Comparison of ENCODE assay signal across 1 cellular context in genomic region chr2:45276914-45277313, GRCh38.
TF ChIP-seq lines count a peak whose summit lies in the region.

No MANE protein-coding gene starts in this region.

TF ChIP-seq in HepG2, 621 proteins besides CTCF, POLR2A, EP300 and RAD21 (continued from another document and continues in another):
- TF ChIP-seq ZNF335 (CRISPR knock-in tag; IDR thresholded peaks at IDR 0.05) = no peak
- TF ChIP-seq GATA4 (IDR thresholded peaks at IDR 0.05; ENCODE audit: borderline replicate concordance, low read depth) = no peak
- no peak for TF ChIP-seq IKZF4 (CRISPR knock-in tag; IDR thresholded peaks at IDR 0.05; ENCODE audit: borderline replicate concordance, low read depth, not compliant biosample characterization)
- TF ChIP-seq ZKSCAN1 (IDR thresholded peaks at IDR 0.05; ENCODE audit: low read length) = no peak
- TF ChIP-seq, protein P1, sequence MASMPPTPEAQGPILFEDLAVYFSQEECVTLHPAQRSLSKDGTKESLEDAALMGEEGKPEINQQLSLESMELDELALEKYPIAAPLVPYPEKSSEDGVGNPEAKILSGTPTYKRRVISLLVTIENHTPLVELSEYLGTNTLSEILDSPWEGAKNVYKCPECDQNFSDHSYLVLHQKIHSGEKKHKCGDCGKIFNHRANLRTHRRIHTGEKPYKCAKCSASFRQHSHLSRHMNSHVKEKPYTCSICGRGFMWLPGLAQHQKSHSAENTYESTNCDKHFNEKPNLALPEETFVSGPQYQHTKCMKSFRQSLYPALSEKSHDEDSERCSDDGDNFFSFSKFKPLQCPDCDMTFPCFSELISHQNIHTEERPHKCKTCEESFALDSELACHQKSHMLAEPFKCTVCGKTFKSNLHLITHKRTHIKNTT (CRISPR knock-in tag; IDR thresholded peaks at IDR 0.05) = no peak
- TF ChIP-seq ZBTB20 (CRISPR knock-in tag; IDR thresholded peaks at IDR 0.05; ENCODE audit: borderline replicate concordance, low read depth) = no peak
- peak; percentile 92 for TF ChIP-seq ATF3 (CRISPR knock-in tag; IDR thresholded peaks at IDR 0.05)
- no peak for TF ChIP-seq POLR2AphosphoS2 (IDR thresholded peaks at IDR 0.05; ENCODE audit: low read depth, low read length)
- TF ChIP-seq, protein P2, sequence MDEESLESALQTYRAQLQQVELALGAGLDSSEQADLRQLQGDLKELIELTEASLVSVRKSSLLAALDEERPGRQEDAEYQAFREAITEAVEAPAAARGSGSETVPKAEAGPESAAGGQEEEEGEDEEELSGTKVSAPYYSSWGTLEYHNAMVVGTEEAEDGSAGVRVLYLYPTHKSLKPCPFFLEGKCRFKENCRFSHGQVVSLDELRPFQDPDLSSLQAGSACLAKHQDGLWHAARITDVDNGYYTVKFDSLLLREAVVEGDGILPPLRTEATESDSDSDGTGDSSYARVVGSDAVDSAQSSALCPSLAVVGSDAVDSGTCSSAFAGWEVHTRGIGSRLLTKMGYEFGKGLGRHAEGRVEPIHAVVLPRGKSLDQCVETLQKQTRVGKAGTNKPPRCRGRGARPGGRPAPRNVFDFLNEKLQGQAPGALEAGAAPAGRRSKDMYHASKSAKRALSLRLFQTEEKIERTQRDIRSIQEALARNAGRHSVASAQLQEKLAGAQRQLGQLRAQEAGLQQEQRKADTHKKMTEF (CRISPR knock-in tag; IDR thresholded peaks at IDR 0.05) = no peak
- no peak for TF ChIP-seq HDAC2 (CRISPR knock-in tag; IDR thresholded peaks at IDR 0.05)
- TF ChIP-seq ARID5B (CRISPR knock-in tag; IDR thresholded peaks at IDR 0.05) = 0 out of 2 replicates have a peak, but pooled peaks have one; percentile 40
- TF ChIP-seq ZNF644 (CRISPR knock-in tag; IDR thresholded peaks at IDR 0.05; ENCODE audit: low read depth) = peak; percentile 68; the same call in 1 of the 2 replicates
- TF ChIP-seq ZMYM4 (CRISPR knock-in tag; IDR thresholded peaks at IDR 0.05) = no peak
- no peak for TF ChIP-seq SALL2 (CRISPR knock-in tag; IDR thresholded peaks at IDR 0.05)
- no peak for TF ChIP-seq ZNF766 (CRISPR knock-in tag; IDR thresholded peaks at IDR 0.05; ENCODE audit: borderline replicate concordance)
- no peak for TF ChIP-seq E2F1 (CRISPR knock-in tag; IDR thresholded peaks at IDR 0.05)
- no peak for TF ChIP-seq SP4 (CRISPR knock-in tag; IDR thresholded peaks at IDR 0.05)
- TF ChIP-seq, protein P3, sequence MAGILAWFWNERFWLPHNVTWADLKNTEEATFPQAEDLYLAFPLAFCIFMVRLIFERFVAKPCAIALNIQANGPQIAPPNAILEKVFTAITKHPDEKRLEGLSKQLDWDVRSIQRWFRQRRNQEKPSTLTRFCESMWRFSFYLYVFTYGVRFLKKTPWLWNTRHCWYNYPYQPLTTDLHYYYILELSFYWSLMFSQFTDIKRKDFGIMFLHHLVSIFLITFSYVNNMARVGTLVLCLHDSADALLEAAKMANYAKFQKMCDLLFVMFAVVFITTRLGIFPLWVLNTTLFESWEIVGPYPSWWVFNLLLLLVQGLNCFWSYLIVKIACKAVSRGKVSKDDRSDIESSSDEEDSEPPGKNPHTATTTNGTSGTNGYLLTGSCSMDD (CRISPR knock-in tag; IDR thresholded peaks at IDR 0.05) = no peak
- no peak; the same call in 1 of the 2 replicates for TF ChIP-seq HNF4G (IDR thresholded peaks at IDR 0.05; ENCODE audit: borderline replicate concordance, low read depth, low read length)
- TF ChIP-seq HNF4G (CRISPR knock-in tag; IDR thresholded peaks at IDR 0.05; ENCODE audit: borderline replicate concordance, low read depth) = no peak
- no peak for TF ChIP-seq ZZZ3 (CRISPR knock-in tag; IDR thresholded peaks at IDR 0.05; ENCODE audit: borderline replicate concordance)
- TF ChIP-seq, protein P4, sequence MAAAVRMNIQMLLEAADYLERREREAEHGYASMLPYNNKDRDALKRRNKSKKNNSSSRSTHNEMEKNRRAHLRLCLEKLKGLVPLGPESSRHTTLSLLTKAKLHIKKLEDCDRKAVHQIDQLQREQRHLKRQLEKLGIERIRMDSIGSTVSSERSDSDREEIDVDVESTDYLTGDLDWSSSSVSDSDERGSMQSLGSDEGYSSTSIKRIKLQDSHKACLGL (CRISPR knock-in tag; IDR thresholded peaks at IDR 0.05) = no peak
- TF ChIP-seq TBP (CRISPR knock-in tag; IDR thresholded peaks at IDR 0.05) = no peak
- no peak for TF ChIP-seq ZBTB25 (CRISPR knock-in tag; IDR thresholded peaks at IDR 0.05)
- no peak for TF ChIP-seq SMAD1 (CRISPR knock-in tag; IDR thresholded peaks at IDR 0.05; ENCODE audit: borderline replicate concordance, low read depth)
- no peak for TF ChIP-seq DNMT1 (CRISPR knock-in tag; IDR thresholded peaks at IDR 0.05)
- TF ChIP-seq ATF1 (CRISPR knock-in tag; IDR thresholded peaks at IDR 0.05) = no peak
- no peak for TF ChIP-seq PRPF4 (IDR thresholded peaks at IDR 0.05; ENCODE audit: low read depth, low read length, poor library complexity, severe bottlenecking)
- TF ChIP-seq ZNF883 (CRISPR knock-in tag; IDR thresholded peaks at IDR 0.05; ENCODE audit: not compliant biosample characterization) = no peak
- no peak for TF ChIP-seq GABPA (IDR thresholded peaks at IDR 0.05; ENCODE audit: low read depth, low read length)
- TF ChIP-seq GABPA (CRISPR knock-in tag; IDR thresholded peaks at IDR 0.05; ENCODE audit: low read depth) = no peak
- TF ChIP-seq CSRNP2 (CRISPR knock-in tag; conservative IDR thresholded peaks at IDR 0.05; ENCODE audit: low read depth) = no peak
- TF ChIP-seq FOSL1 (CRISPR knock-in tag; IDR thresholded peaks at IDR 0.05; ENCODE audit: borderline replicate concordance) = peak; percentile 83
- TF ChIP-seq ZNF253 (CRISPR knock-in tag; IDR thresholded peaks at IDR 0.05; ENCODE audit: borderline replicate concordance) = no peak
- no peak for TF ChIP-seq TOPORS (CRISPR knock-in tag; IDR thresholded peaks at IDR 0.05)
- TF ChIP-seq, protein P5, sequence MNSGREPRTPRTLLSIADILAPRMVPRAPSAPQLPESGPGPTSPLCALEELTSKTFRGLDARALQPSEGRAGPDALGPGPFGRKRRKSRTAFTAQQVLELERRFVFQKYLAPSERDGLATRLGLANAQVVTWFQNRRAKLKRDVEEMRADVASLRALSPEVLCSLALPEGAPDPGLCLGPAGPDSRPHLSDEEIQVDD (CRISPR knock-in tag; IDR thresholded peaks at IDR 0.05; ENCODE audit: borderline replicate concordance) = no peak
- no peak for TF ChIP-seq ZNF878 (CRISPR knock-in tag; IDR thresholded peaks at IDR 0.05)
- TF ChIP-seq, protein P6, sequence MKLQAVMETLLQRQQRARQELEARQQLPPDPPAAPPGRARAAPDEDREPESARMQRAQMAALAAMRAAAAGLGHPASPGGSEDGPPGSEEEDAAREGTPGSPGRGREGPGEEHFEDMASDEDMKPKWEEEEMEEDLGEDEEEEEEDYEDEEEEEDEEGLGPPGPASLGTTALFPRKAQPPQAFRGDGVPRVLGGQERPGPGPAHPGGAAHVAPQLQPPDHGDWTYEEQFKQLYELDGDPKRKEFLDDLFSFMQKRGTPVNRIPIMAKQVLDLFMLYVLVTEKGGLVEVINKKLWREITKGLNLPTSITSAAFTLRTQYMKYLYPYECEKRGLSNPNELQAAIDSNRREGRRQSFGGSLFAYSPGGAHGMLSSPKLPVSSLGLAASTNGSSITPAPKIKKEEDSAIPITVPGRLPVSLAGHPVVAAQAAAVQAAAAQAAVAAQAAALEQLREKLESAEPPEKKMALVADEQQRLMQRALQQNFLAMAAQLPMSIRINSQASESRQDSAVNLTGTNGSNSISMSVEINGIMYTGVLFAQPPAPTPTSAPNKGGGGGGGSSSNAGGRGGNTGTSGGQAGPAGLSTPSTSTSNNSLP (IDR thresholded peaks at IDR 0.05; ENCODE audit: low read depth, low read length) = no peak
- no peak for TF ChIP-seq KMT2A (CRISPR knock-in tag; IDR thresholded peaks at IDR 0.05)
- no peak for TF ChIP-seq DNMT3B (CRISPR knock-in tag; conservative IDR thresholded peaks at IDR 0.05)
- TF ChIP-seq ZNF251 (CRISPR knock-in tag; IDR thresholded peaks at IDR 0.05) = no peak
- TF ChIP-seq STAG1 (CRISPR knock-in tag; IDR thresholded peaks at IDR 0.05) = no peak
- no peak for TF ChIP-seq NR3C1 (CRISPR knock-in tag; IDR thresholded peaks at IDR 0.05)
- no peak for TF ChIP-seq RBM22 (optimal IDR thresholded peaks at IDR 0.05; ENCODE audit: low read length)
- no peak for TF ChIP-seq TOE1 (CRISPR knock-in tag; IDR thresholded peaks at IDR 0.05)
- TF ChIP-seq, protein P7, sequence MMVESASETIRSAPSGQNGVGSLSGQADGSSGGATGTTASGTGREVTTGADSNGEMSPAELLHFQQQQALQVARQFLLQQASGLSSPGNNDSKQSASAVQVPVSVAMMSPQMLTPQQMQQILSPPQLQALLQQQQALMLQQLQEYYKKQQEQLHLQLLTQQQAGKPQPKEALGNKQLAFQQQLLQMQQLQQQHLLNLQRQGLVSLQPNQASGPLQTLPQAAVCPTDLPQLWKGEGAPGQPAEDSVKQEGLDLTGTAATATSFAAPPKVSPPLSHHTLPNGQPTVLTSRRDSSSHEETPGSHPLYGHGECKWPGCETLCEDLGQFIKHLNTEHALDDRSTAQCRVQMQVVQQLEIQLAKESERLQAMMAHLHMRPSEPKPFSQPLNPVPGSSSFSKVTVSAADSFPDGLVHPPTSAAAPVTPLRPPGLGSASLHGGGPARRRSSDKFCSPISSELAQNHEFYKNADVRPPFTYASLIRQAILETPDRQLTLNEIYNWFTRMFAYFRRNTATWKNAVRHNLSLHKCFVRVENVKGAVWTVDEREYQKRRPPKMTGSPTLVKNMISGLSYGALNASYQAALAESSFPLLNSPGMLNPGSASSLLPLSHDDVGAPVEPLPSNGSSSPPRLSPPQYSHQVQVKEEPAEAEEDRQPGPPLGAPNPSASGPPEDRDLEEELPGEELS (CRISPR knock-in tag; IDR thresholded peaks at IDR 0.05) = no peak
- no peak for TF ChIP-seq ZSCAN25 (CRISPR knock-in tag; IDR thresholded peaks at IDR 0.05)
- TF ChIP-seq ZNF788 (CRISPR knock-in tag; IDR thresholded peaks at IDR 0.05; ENCODE audit: borderline replicate concordance) = no peak
- TF ChIP-seq GATAD2A (CRISPR knock-in tag; IDR thresholded peaks at IDR 0.05) = peak; percentile 32; the same call in 1 of the 2 replicates
- TF ChIP-seq TMF1 (CRISPR knock-in tag; IDR thresholded peaks at IDR 0.05; ENCODE audit: low read depth) = no peak
- no peak for TF ChIP-seq MYNN (CRISPR knock-in tag; IDR thresholded peaks at IDR 0.05; ENCODE audit: low read depth)
- no peak for TF ChIP-seq MAFF (IDR thresholded peaks at IDR 0.05; ENCODE audit: low read depth, low read length)
- peak; percentile 42 for TF ChIP-seq BCL6 (CRISPR knock-in tag; IDR thresholded peaks at IDR 0.05)
- TF ChIP-seq KDM1A (CRISPR knock-in tag; IDR thresholded peaks at IDR 0.05) = 0 out of 2 replicates have a peak, but pooled peaks have one; percentile 9
- TF ChIP-seq ZSCAN9 (CRISPR knock-in tag; IDR thresholded peaks at IDR 0.05; ENCODE audit: borderline replicate concordance) = no peak
- TF ChIP-seq NCOA1 (CRISPR knock-in tag; IDR thresholded peaks at IDR 0.05) = no peak
- no peak for TF ChIP-seq RFXAP (CRISPR knock-in tag; IDR thresholded peaks at IDR 0.05; ENCODE audit: borderline replicate concordance)
